ENCODE assay signal across 8 cellular contexts in genomic region chr17:7687908-7688807, GRCh38. TPM values are rescaled to one million over a fixed set of nuclear protein-coding genes. Genes with fewer than 3 reads are reported as not detected.
A peak's percentile ranks its signal among the peaks of the same experiment; 100 is the strongest.
DNase-seq lines count a peak whose midpoint lies in the region; ATAC-seq lines count a peak whose summit lies in the region.

WRAP53 (plus strand) TSS chr17:7688477; CDS start chr17:7688649, 172 bp downstream.

- H3K4me1 ChIP-seq in HUES48 (ENCODE audit: control insufficient read depth, insufficient read depth, low read length) (peaks cover 14% of the 10 kb centered on the region), NT2/D1 (ENCODE audit: insufficient read depth, insufficient read length) (peaks cover 1% of the 10 kb centered on the region), endocrine pancreas (ENCODE audit: control insufficient read depth, insufficient read depth, low read length) (peaks cover 13% of the 10 kb centered on the region), mesendoderm (ENCODE audit: control insufficient read depth, low read depth, low read length) (peaks cover 3% of the 10 kb centered on the region)

- H3K4me3 ChIP-seq in HUES48 (ENCODE audit: low read depth, low read length) (peak within 1 kb of the TSS; percentile 97), NT2/D1 (ENCODE audit: insufficient read length, low read depth) (peak within 1 kb of the TSS; percentile 89), endocrine pancreas (ENCODE audit: control insufficient read depth, insufficient read depth, low read length) (peak within 1 kb of the TSS; percentile 93), mesendoderm (ENCODE audit: low read length) (peak within 1 kb of the TSS; percentile 98)

- H3K79me2 ChIP-seq in mesendoderm (ENCODE audit: control insufficient read depth, insufficient read depth, low read length), result peaks cover 36% of the 10 kb centered on the region

- H3K27ac ChIP-seq in HUES48 (ENCODE audit: low read depth, low read length) (peak within 1 kb of the TSS; percentile 99), mesendoderm (ENCODE audit: low read depth, low read length) (peak within 1 kb of the TSS; percentile 62)

- no peak within 1 kb of the TSS for H3K18ac ChIP-seq in mesendoderm (ENCODE audit: low read length)

- no peak within 1 kb of the TSS for H3K4ac ChIP-seq in mesendoderm (ENCODE audit: low read depth, low read length)

- CTCF ChIA-PET in activated CD8-positive, alpha-beta memory T cell treated with anti-CD3 and anti-CD28 coated beads, Interleukin-2, amount 10 ng/mL, durations not matched to agents 7 days and 5 days (lab: Charles Lee), result interaction anchor here (0.6 to 6.3 kb wide), 59 partner anchors 9 to 696 kb away, joined by 3 to 81 read pairs (median 4); partner anchors contain the start of genes ACAP1, ATP1B2, CNTROB and DNAH2

- H3K9me3 Mint-ChIP-seq in activated CD8-positive, alpha-beta memory T cell treated with anti-CD3 and anti-CD28 coated beads, Interleukin-2, amount 10 ng/mL, durations not matched to agents 7 days and 5 days (ENCODE audit: low read depth), result no peaks in the 10 kb centered on the region

- H3K27ac Mint-ChIP-seq in activated CD8-positive, alpha-beta memory T cell treated with anti-CD3 and anti-CD28 coated beads, Interleukin-2, amount 10 ng/mL, durations not matched to agents 7 days and 5 days, result peak within 1 kb of the TSS; percentile 97

- H3K23ac ChIP-seq in mesendoderm (ENCODE audit: low read length), result no peak within 1 kb of the TSS

- no peak within 1 kb of the TSS for H4K8ac ChIP-seq in mesendoderm (ENCODE audit: low read depth, low read length)

- H2BK5ac ChIP-seq in mesendoderm (ENCODE audit: low read length), result peak within 1 kb of the TSS; percentile 54

- ATAC-seq in GM21381 (IDR thresholded peaks at IDR 0.05; ENCODE audit: unreplicated experiment), result peak; percentile 67
- ATAC-seq in activated CD8-positive, alpha-beta memory T cell treated with anti-CD3 and anti-CD28 coated beads, Interleukin-2, amount 10 ng/mL, durations not matched to agents 7 days and 5 days, result peak; percentile 82

- H3K36me3 Mint-ChIP-seq in activated CD8-positive, alpha-beta memory T cell treated with anti-CD3 and anti-CD28 coated beads, Interleukin-2, amount 10 ng/mL, durations not matched to agents 7 days and 5 days, result peaks cover 30% of the 10 kb centered on the region

- no peaks in the 10 kb centered on the region for H3K9me3 ChIP-seq in HUES48 (ENCODE audit: control insufficient read depth, insufficient read depth, low read length)
- H3K9me3 ChIP-seq in NT2/D1 (ENCODE audit: insufficient read depth, low read length), result no peaks in the 10 kb centered on the region
- no peaks in the 10 kb centered on the region for H3K9me3 ChIP-seq in endocrine pancreas (ENCODE audit: control insufficient read depth, low read length)

- H3K4me3 Mint-ChIP-seq in activated CD8-positive, alpha-beta memory T cell treated with anti-CD3 and anti-CD28 coated beads, Interleukin-2, amount 10 ng/mL, durations not matched to agents 7 days and 5 days, result peak within 1 kb of the TSS; percentile 96

- no peak within 1 kb of the TSS for H2AK5ac ChIP-seq in mesendoderm (ENCODE audit: low read length)

- no peaks in the 10 kb centered on the region for H3K27me3 Mint-ChIP-seq in activated CD8-positive, alpha-beta memory T cell treated with anti-CD3 and anti-CD28 coated beads, Interleukin-2, amount 10 ng/mL, durations not matched to agents 7 days and 5 days

- no peak within 1 kb of the TSS for H2BK120ac ChIP-seq in mesendoderm (ENCODE audit: low read depth, low read length)

- peaks cover 5% of the 10 kb centered on the region for H3K79me1 ChIP-seq in mesendoderm (ENCODE audit: low read length)

- WGBS in mesendoderm (ENCODE audit: extremely low coverage, insufficient coverage, low lambda C conversion rate), result no CpG with 5 or more reads among the region's 51 CpGs

- peak within 1 kb of the TSS; percentile 75 for H3K4me2 ChIP-seq in mesendoderm (ENCODE audit: low read length)

- no peak within 1 kb of the TSS for H2BK15ac ChIP-seq in mesendoderm (replicated peaks; ENCODE audit: low read depth)

- H4K5ac ChIP-seq in mesendoderm (ENCODE audit: low read length), result peak within 1 kb of the TSS; percentile 21

- peaks cover 33% of the 10 kb centered on the region for H3K4me1 Mint-ChIP-seq in activated CD8-positive, alpha-beta memory T cell treated with anti-CD3 and anti-CD28 coated beads, Interleukin-2, amount 10 ng/mL, durations not matched to agents 7 days and 5 days

- peaks cover 30% of the 10 kb centered on the region for H3K36me3 ChIP-seq in HUES48 (ENCODE audit: control insufficient read depth, insufficient read depth, low read length)
- H3K36me3 ChIP-seq in NT2/D1 (ENCODE audit: insufficient read depth, insufficient read length, low read length), result peaks cover 25% of the 10 kb centered on the region
- no peaks in the 10 kb centered on the region for H3K36me3 ChIP-seq in endocrine pancreas (ENCODE audit: control insufficient read depth, insufficient read depth, low read length)
- H3K36me3 ChIP-seq in mesendoderm (ENCODE audit: control insufficient read depth, insufficient read depth, low read length), result no peaks in the 10 kb centered on the region

- DNase-seq in D341Med (ENCODE audit: low spot score) (peak; percentile 83), NT2/D1 (ENCODE audit: low read depth, low spot score) (peak; percentile 92), mesendoderm (peak; percentile 100)
- peak; percentile 98 for DNase-seq in activated CD8-positive, alpha-beta memory T cell treated with anti-CD3 and anti-CD28 coated beads, Interleukin-2, amount 10 ng/mL, durations not matched to agents 7 days and 5 days
- peak; percentile 91 for DNase-seq in stimulated activated CD8-positive, alpha-beta memory T cell treated with anti-CD3 and anti-CD28 coated beads, Interleukin-15, amount 100 ng/mL, for 1 hour (ENCODE audit: low read depth)

- H3K56ac ChIP-seq in mesendoderm (ENCODE audit: low read length), result peak within 1 kb of the TSS; percentile 94

- no peaks in the 10 kb centered on the region for H3K27me3 ChIP-seq in HUES48 (ENCODE audit: control insufficient read depth, insufficient read depth, low read length)
- no peaks in the 10 kb centered on the region for H3K27me3 ChIP-seq in NT2/D1 (ENCODE audit: insufficient read depth, insufficient read length)
- H3K27me3 ChIP-seq in endocrine pancreas (ENCODE audit: control insufficient read depth, insufficient read depth, low read length), result no peaks in the 10 kb centered on the region
- H3K27me3 ChIP-seq in mesendoderm (ENCODE audit: insufficient read depth, low read length, poor library complexity), result no peaks in the 10 kb centered on the region

- H3K9ac ChIP-seq in HUES48 (ENCODE audit: low read depth, low read length) (peak within 1 kb of the TSS; percentile 98), NT2/D1 (ENCODE audit: insufficient read length, low read depth) (peak within 1 kb of the TSS; percentile 94), endocrine pancreas (ENCODE audit: control insufficient read depth, insufficient read depth, low read length) (peak within 1 kb of the TSS; percentile 93), mesendoderm (ENCODE audit: low read length) (peak within 1 kb of the TSS; percentile 92)

RNA-seq across cellular contexts. Expression of gene WRAP53, which starts in this region (rescaled TPM):
- 10 to 100 TPM; 28.0 to 29.0 TPM for total RNA-seq in activated CD8-positive, alpha-beta memory T cell treated with anti-CD3 and anti-CD28 coated beads, Interleukin-2, amount 10 ng/mL, durations not matched to agents 7 days and 5 days
- 19.8 TPM for polyA plus RNA-seq in mesendoderm (2013, experiment 1 of 2)
- polyA plus RNA-seq in mesendoderm (2013, experiment 2 of 2), result 18.7 TPM

Comparison
In these comparisons a context has a peak if more than half of its experiments do, and no peak if none do; other contexts are left out.
1. Peak in every context shown above with its lines: DNase-seq, ATAC-seq, H3K4me3 ChIP-seq and H3K27ac ChIP-seq.